ENCODE assay signal across 10 cellular contexts in genomic region chr16:68078726-68079615, GRCh38. TPM values are rescaled to one million over a fixed set of nuclear protein-coding genes. Genes with fewer than 3 reads are reported as not detected.
A peak's percentile ranks its signal among the peaks of the same experiment; 100 is the strongest.
DNase-seq lines count a peak whose midpoint lies in the region; ATAC-seq and TF ChIP-seq lines count a peak whose summit lies in the region.
"Had no signal": no experiment of that assay in that cellular context is flagged by ENCODE, and none has a peak within 500 bp of the region (broad histone marks: within the 10 kb centered on the region; RNA-seq: fewer than 3 reads in every experiment).

No MANE protein-coding gene starts in this region.

- H3K9ac ChIP-seq in endodermal cell (ENCODE audit: extremely low read depth, low read length, poor library complexity, severe bottlenecking) (no peak overlapping the region), rectal smooth muscle tissue (ENCODE audit: low read length) (no peak overlapping the region)

- H3K27me3 ChIP-seq in CD4-positive, CD25-positive, alpha-beta regulatory T cell (ENCODE audit: control insufficient read depth, insufficient read depth, low read length): no peaks in the 10 kb centered on the region
- H3K27me3 ChIP-seq in endodermal cell (ENCODE audit: control insufficient read depth, insufficient read depth, low read length, poor library complexity, severe bottlenecking) (no peaks in the 10 kb centered on the region), rectal smooth muscle tissue (ENCODE audit: control insufficient read depth, insufficient read depth, low read length) (no peaks in the 10 kb centered on the region)

- peaks cover 8 to 93% (median 75%) of the 10 kb centered on the region in 4 donors for H3K4me1 Mint-ChIP-seq in CD4-positive, CD25-positive, alpha-beta regulatory T cell
- H3K4me1 Mint-ChIP-seq in endodermal cell (peaks cover 16% of the 10 kb centered on the region), osteocyte (ENCODE audit: unreplicated experiment) (peaks cover 8% of the 10 kb centered on the region)

- H3K27ac ChIP-seq in CD4-positive, CD25-positive, alpha-beta regulatory T cell (ENCODE audit: insufficient read depth, low read length, poor library complexity, severe bottlenecking): peak overlapping the region; percentile 73
- H3K27ac ChIP-seq in OCI-LY7 (ENCODE audit: low read depth, low read length, poor library complexity, severe bottlenecking) (peak overlapping the region; percentile 76), endodermal cell (ENCODE audit: low read depth, low read length) (no peak overlapping the region), rectal smooth muscle tissue (ENCODE audit: low read depth, low read length) (no peak overlapping the region)

- H4K20me1 ChIP-seq in OCI-LY7 (ENCODE audit: insufficient read depth, low read length): no peaks in the 10 kb centered on the region

- TF ChIP-seq CTCF in OCI-LY7 (conservative IDR thresholded peaks at IDR 0.05; ENCODE audit: low read length): no peak
- no peak for TF ChIP-seq CTCF in endodermal cell (conservative IDR thresholded peaks at IDR 0.05)
- TF ChIP-seq CTCF in osteocyte (IDR thresholded peaks at IDR 0.05): no peak

- CTCF ChIA-PET in OCI-LY7 (lab: Charles Lee; ENCODE audit: unreplicated experiment): no interaction called here

- intact Hi-C loops in OCI-LY7 (cut with micrococcal nuclease; ENCODE audit: unreplicated experiment): no loop called here

- no peak for DNase-seq in CD4-positive, CD25-positive, alpha-beta regulatory T cell
- DNase-seq in OCI-LY7 (ENCODE audit: low spot score): no peak
- DNase-seq in endodermal cell: no peak
- no peak for DNase-seq in HuH-7.5 (ENCODE audit: low spot score)
- no peak for DNase-seq in ecto neural progenitor cell (ENCODE audit: low spot score)
- no peak for DNase-seq in osteocyte (ENCODE audit: extremely low spot score, unreplicated experiment)
- DNase-seq in GM19240 (ENCODE audit: insufficient read length, low spot score): no peak
- DNase-seq: NCI-H2171 treated with DMSO at 0.1 percent for 48 hours, SHP77 treated with DMSO at 0.1 percent for 48 hours had no signal

- POLR2A ChIA-PET in OCI-LY7 (lab: Charles Lee): interaction anchor here (0.6 kb wide), 1 partner anchor 148 kb away, joined by 3 read pairs; no protein-coding TSS in a partner anchor

- no peaks in the 10 kb centered on the region for H3K9me3 ChIP-seq in CD4-positive, CD25-positive, alpha-beta regulatory T cell (ENCODE audit: control insufficient read depth in 2 of 2, low read length in 2 of 2)
- H3K9me3 ChIP-seq in OCI-LY7 (ENCODE audit: low read length) (no peaks in the 10 kb centered on the region), endodermal cell (ENCODE audit: control insufficient read depth, low read length) (no peaks in the 10 kb centered on the region)

- no TSS peak for BruUV-seq in OCI-LY7 (replicated peaks; lab: Mats Ljungman, UMichigan)

- H3K4me2 ChIP-seq in OCI-LY7 (ENCODE audit: low read length): peak overlapping the region; percentile 71

- H3K9me2 ChIP-seq in OCI-LY7 (ENCODE audit: insufficient read depth, low read length): no peaks in the 10 kb centered on the region

- H3K4me3 Mint-ChIP-seq in CD4-positive, CD25-positive, alpha-beta regulatory T cell: peak overlapping the region; percentile 77 to 93 (median 88)
- H3K4me3 Mint-ChIP-seq in endodermal cell (peak overlapping the region; percentile 24), osteocyte (ENCODE audit: unreplicated experiment) (no peak overlapping the region)

- H3K36me3 Mint-ChIP-seq in CD4-positive, CD25-positive, alpha-beta regulatory T cell: peaks cover 21% of the 10 kb centered on the region
- H3K36me3 Mint-ChIP-seq in endodermal cell (ENCODE audit: low read depth) (peaks cover 36% of the 10 kb centered on the region), osteocyte (ENCODE audit: unreplicated experiment) (peaks cover 20% of the 10 kb centered on the region)

- H2AFZ ChIP-seq in OCI-LY7 (ENCODE audit: low read length): no peak overlapping the region

- H3K27ac Mint-ChIP-seq in CD4-positive, CD25-positive, alpha-beta regulatory T cell: peak overlapping the region; percentile 95 to 96 (median 96)
- no peak overlapping the region for H3K27ac Mint-ChIP-seq in endodermal cell
- no peak overlapping the region for H3K27ac Mint-ChIP-seq in osteocyte (ENCODE audit: unreplicated experiment)

- 90 to 97% methylated on average over 3 to 8 of the region's 8 CpGs for WGBS in endodermal cell (ENCODE audit: insufficient coverage in 1 of 2, insufficient read length in 1 of 2), 2 experiments

- peaks cover 2% of the 10 kb centered on the region for H3K36me3 ChIP-seq in CD4-positive, CD25-positive, alpha-beta regulatory T cell (ENCODE audit: control insufficient read depth, insufficient read depth, low read length)
- H3K36me3 ChIP-seq in OCI-LY7 (ENCODE audit: insufficient read depth, low read length) (peaks cover 45% of the 10 kb centered on the region), endodermal cell (ENCODE audit: control insufficient read depth, insufficient read depth, low read length) (peaks cover 19% of the 10 kb centered on the region), rectal smooth muscle tissue (ENCODE audit: control insufficient read depth, insufficient read depth, low read length) (peaks cover 20% of the 10 kb centered on the region)

- no peaks in the 10 kb centered on the region for H3K9me3 Mint-ChIP-seq in CD4-positive, CD25-positive, alpha-beta regulatory T cell
- H3K9me3 Mint-ChIP-seq in endodermal cell (no peaks in the 10 kb centered on the region), osteocyte (ENCODE audit: unreplicated experiment) (no peaks in the 10 kb centered on the region)

- no peak for ATAC-seq in CD4-positive, CD25-positive, alpha-beta regulatory T cell (ENCODE audit: low read depth in 2 of 2)

- peaks cover 90% of the 10 kb centered on the region for H3K4me1 ChIP-seq in CD4-positive, CD25-positive, alpha-beta regulatory T cell (ENCODE audit: control insufficient read depth, insufficient read depth, low read length, poor library complexity, severe bottlenecking)
- H3K4me1 ChIP-seq in OCI-LY7 (ENCODE audit: insufficient read depth, low read length, poor library complexity, severe bottlenecking) (peaks cover 88% of the 10 kb centered on the region), endodermal cell (ENCODE audit: control insufficient read depth, insufficient read depth, low read length) (peaks cover 7% of the 10 kb centered on the region), rectal smooth muscle tissue (ENCODE audit: control insufficient read depth, insufficient read depth, low read length) (no peaks in the 10 kb centered on the region)

- H3K27me3 Mint-ChIP-seq in CD4-positive, CD25-positive, alpha-beta regulatory T cell: no peaks in the 10 kb centered on the region
- H3K27me3 Mint-ChIP-seq in endodermal cell (ENCODE audit: insufficient read depth) (no peaks in the 10 kb centered on the region), osteocyte (ENCODE audit: unreplicated experiment) (no peaks in the 10 kb centered on the region)

- no peaks in the 10 kb centered on the region for H3K79me2 ChIP-seq in OCI-LY7 (ENCODE audit: insufficient read depth, low read depth, low read length)

- H3K4me3 ChIP-seq in CD4-positive, CD25-positive, alpha-beta regulatory T cell (ENCODE audit: low read depth, low read length): peak overlapping the region; percentile 45
- H3K4me3 ChIP-seq in OCI-LY7 (ENCODE audit: low read depth, low read length, poor library complexity, severe bottlenecking) (peak overlapping the region; percentile 39), endodermal cell (ENCODE audit: low read length) (no peak overlapping the region), rectal smooth muscle tissue (ENCODE audit: low read length) (peak overlapping the region; percentile 17)

RNA-seq across cellular contexts. Expression of gene NFATC3, which starts 6.2 kb away (rescaled TPM):
- total RNA-seq in CD4-positive, CD25-positive, alpha-beta regulatory T cell: 115 TPM
- polyA plus RNA-seq in CD4-positive, CD25-positive, alpha-beta regulatory T cell: 10 to 100 TPM; 52.0 to 67.5 (median 56.6) TPM
- 60.9 and 73.4 TPM in 2 replicates for total RNA-seq in OCI-LY7 (2014; rRNA removed; shearing (Covaris generic))
- total RNA-seq in OCI-LY7 (2022): 76.0 and 91.7 TPM in 2 replicates
- total RNA-seq in endodermal cell: 10 to 100 TPM; 27.4 to 30.1 TPM
- 25.3 TPM for polyA plus RNA-seq in endodermal cell (2013, experiment 1 of 2)
- 24.3 TPM for polyA plus RNA-seq in endodermal cell (2013, experiment 2 of 2)
- total RNA-seq in osteocyte: 42.0 and 42.3 TPM in 2 replicates

RNA-seq across cellular contexts. Expression of gene DUS2, which starts 55.9 kb away (rescaled TPM):
- total RNA-seq in CD4-positive, CD25-positive, alpha-beta regulatory T cell: 15.2 TPM
- 10 to 100 TPM in 2 of 4 donors, 1 to 10 TPM in 2; 7.7 to 11.5 (median 10.3) TPM for polyA plus RNA-seq in CD4-positive, CD25-positive, alpha-beta regulatory T cell
- total RNA-seq in OCI-LY7 (2014; rRNA removed; shearing (Covaris generic)): 19.9 and 20.7 TPM in 2 replicates
- total RNA-seq in OCI-LY7 (2022): 32.4 and 34.7 TPM in 2 replicates
- 10 to 100 TPM; 23.4 to 24.0 TPM for total RNA-seq in endodermal cell
- 18.4 TPM for polyA plus RNA-seq in endodermal cell (2013, experiment 1 of 2)
- polyA plus RNA-seq in endodermal cell (2013, experiment 2 of 2): 15.6 TPM
- 13.6 and 17.2 TPM in 2 replicates for total RNA-seq in osteocyte

RNA-seq across cellular contexts. Expression of gene DDX28, which starts 55.9 kb away (rescaled TPM):
- total RNA-seq in CD4-positive, CD25-positive, alpha-beta regulatory T cell: 14.9 TPM
- 10 to 100 TPM; 48.0 to 68.2 (median 63.9) TPM for polyA plus RNA-seq in CD4-positive, CD25-positive, alpha-beta regulatory T cell
- total RNA-seq in OCI-LY7 (2014; rRNA removed; shearing (Covaris generic)): 27.9 and 31.4 TPM in 2 replicates
- total RNA-seq in OCI-LY7 (2022) (16.9 and 18.1 TPM in 2 replicates), endodermal cell (10 to 100 TPM; 12.1 to 12.3 TPM), osteocyte (7.5 and 8.8 TPM in 2 replicates)
- polyA plus RNA-seq in endodermal cell (2013, experiment 1 of 2): 11.1 TPM
- 10.9 TPM for polyA plus RNA-seq in endodermal cell (2013, experiment 2 of 2)

Comparison
In these comparisons a context has a peak if more than half of its experiments do, and no peak if none do; other contexts are left out.
1. H3K27ac ChIP-seq: peak in CD4-positive, CD25-positive, alpha-beta regulatory T cell (single experiment) and OCI-LY7 (single experiment); none in endodermal cell (single experiment) and rectal smooth muscle tissue (single experiment).
2. H3K27ac Mint-ChIP-seq: peak in CD4-positive, CD25-positive, alpha-beta regulatory T cell (3 of 3); none in endodermal cell (single experiment) and osteocyte (single experiment).